32 cellular contexts compared by ENCODE assay signal in genomic region chr2:173772205-173772604, GRCh38.
"Had no signal": no experiment of that assay in that cellular context is flagged by ENCODE, and none has a peak within 500 bp of the region (broad histone marks: within the 10 kb centered on the region; RNA-seq: fewer than 3 reads in every experiment).

No MANE protein-coding gene starts in this region.

- H3K4me3 ChIP-seq: ovary, psoas muscle, skin epidermis, smooth muscle cell, spleen, suprapubic skin, testis, tibial artery, transverse colon, upper lobe of right lung, uterus had no signal

- H3K9me3 Mint-ChIP-seq: naive thymus-derived CD4-positive, alpha-beta T cell; natural killer cell; nephron; stimulated activated memory B cell treated with anti-CD40 and anti-IgM and Interleukin-4, amounts not matched to agents 10 μg/mL and 1 μg/mL and 100 μg/mL, for 72 hours; stimulated activated naive CD8-positive, alpha-beta T cell treated with anti-CD3 and anti-CD28 coated beads, Interleukin-15, amount 100 ng/mL, for 72 hours; type B pancreatic cell had no signal

- H3K4me2 ChIP-seq: smooth muscle cell had no signal

- H3K9me3 ChIP-seq: ovary, psoas muscle, spleen, suprapubic skin, testis, tibial artery, transverse colon, upper lobe of right lung, uterus had no signal

- H3K4me3 Mint-ChIP-seq: naive thymus-derived CD4-positive, alpha-beta T cell; natural killer cell; nephron; neural crest cell; stimulated activated memory B cell treated with anti-CD40 and anti-IgM and Interleukin-4, amounts not matched to agents 10 μg/mL and 1 μg/mL and 100 μg/mL, for 72 hours; stimulated activated naive CD8-positive, alpha-beta T cell treated with anti-CD3 and anti-CD28 coated beads, Interleukin-15, amount 100 ng/mL, for 72 hours; type B pancreatic cell had no signal

- H3K27me3 ChIP-seq: ovary, suprapubic skin, testis, tibial artery, transverse colon, upper lobe of right lung, uterus had no signal

- H3K9ac ChIP-seq: parathyroid adenoma had no signal

- H3K36me3 Mint-ChIP-seq: naive thymus-derived CD4-positive, alpha-beta T cell; natural killer cell; stimulated activated memory B cell treated with anti-CD40 and anti-IgM and Interleukin-4, amounts not matched to agents 10 μg/mL and 1 μg/mL and 100 μg/mL, for 72 hours; type B pancreatic cell had no signal

- H2AFZ ChIP-seq: parathyroid adenoma had no signal

- H3K27ac Mint-ChIP-seq: naive thymus-derived CD4-positive, alpha-beta T cell; natural killer cell; nephron; progenitor cell of endocrine pancreas; stimulated activated memory B cell treated with anti-CD40 and anti-IgM and Interleukin-4, amounts not matched to agents 10 μg/mL and 1 μg/mL and 100 μg/mL, for 72 hours; stimulated activated naive CD8-positive, alpha-beta T cell treated with anti-CD3 and anti-CD28 coated beads, Interleukin-15, amount 100 ng/mL, for 72 hours; type B pancreatic cell had no signal

- H3K36me3 ChIP-seq: ovary, spleen, suprapubic skin, tibial artery, transverse colon, upper lobe of right lung, uterus had no signal

- H3K4me1 Mint-ChIP-seq: naive thymus-derived CD4-positive, alpha-beta T cell; natural killer cell; neural crest cell; stimulated activated memory B cell treated with anti-CD40 and anti-IgM and Interleukin-4, amounts not matched to agents 10 μg/mL and 1 μg/mL and 100 μg/mL, for 72 hours; stimulated activated naive CD8-positive, alpha-beta T cell treated with anti-CD3 and anti-CD28 coated beads, Interleukin-15, amount 100 ng/mL, for 72 hours had no signal

- H3K79me2 ChIP-seq: parathyroid adenoma had no signal

- H3K4me1 ChIP-seq: parathyroid adenoma, psoas muscle, spleen, suprapubic skin, testis, tibial artery, transverse colon, upper lobe of right lung, uterus had no signal

- H3K27ac ChIP-seq: ovary, parathyroid adenoma, psoas muscle, skin epidermis, spleen, suprapubic skin, testis, tibial artery, transverse colon, upper lobe of right lung, uterus had no signal

- DNase-seq: naive thymus-derived CD4-positive, alpha-beta T cell; natural killer cell; occipital lobe; ovary; posterior cingulate gyrus; psoas muscle; right cardiac atrium; spleen; stimulated activated CD4-positive, alpha-beta T cell treated with anti-CD3 and anti-CD28 coated beads, Interleukin-12 subunit alpha, Interleukin-12 subunit beta, amount 100 ng/mL, for 4 hours; stimulated activated CD4-positive, alpha-beta T cell treated with anti-CD3 and anti-CD28 coated beads, Interleukin-1b, Interleukin-23, amount 100 ng/mL, for 48 hours; stimulated activated CD4-positive, alpha-beta T cell treated with anti-CD3 and anti-CD28 coated beads, Interleukin-4, amount 100 ng/mL, for 1 hour; stimulated activated CD4-positive, alpha-beta T cell treated with anti-CD3 and anti-CD28 coated beads, Interleukin-4, amount 100 ng/mL, for 4 hours; stimulated activated CD8-positive, alpha-beta memory T cell treated with anti-CD3 and anti-CD28 coated beads, Interleukin-4, amount 100 ng/mL, for 48 hours; stimulated activated naive CD4-positive, alpha-beta T cell; stimulated activated naive CD8-positive, alpha-beta T cell treated with anti-CD3 and anti-CD28 coated beads, Interleukin-15, amount 100 ng/mL, for 72 hours; stimulated activated naive CD8-positive, alpha-beta T cell treated with anti-CD3 and anti-CD28 coated beads, Interleukin-15, Interleukin-2, amounts not matched to agents 100 U/mL and 50 U/mL, for 24 hours; substantia nigra; testis; tibial artery; transverse colon; upper lobe of right lung; uterus had no signal

- H3K27me3 Mint-ChIP-seq: stimulated activated memory B cell treated with anti-CD40 and anti-IgM and Interleukin-4, amounts not matched to agents 10 μg/mL and 1 μg/mL and 100 μg/mL, for 72 hours had no signal

- ATAC-seq: naive thymus-derived CD4-positive, alpha-beta T cell; natural killer cell; psoas muscle; right cardiac atrium; sciatic nerve; stimulated activated memory B cell treated with anti-CD40 and anti-IgM and Interleukin-4, amounts not matched to agents 10 μg/mL and 1 μg/mL and 100 μg/mL, for 72 hours; stimulated activated naive CD8-positive, alpha-beta T cell treated with anti-CD3 and anti-CD28 coated beads, Interleukin-15, amount 100 ng/mL, for 72 hours; stimulated activated naive CD8-positive, alpha-beta T cell treated with anti-CD3 and anti-CD28 coated beads, Interleukin-15, Interleukin-2, amounts not matched to agents 100 U/mL and 50 U/mL, for 24 hours; upper lobe of right lung had no signal
